In genomic region chr2:127022817-127023216, GRCh38 we compare ENCODE assay signal across 27 cellular contexts.
"Had no signal": no experiment of that assay in that cellular context is flagged by ENCODE, and none has a peak within 500 bp of the region (broad histone marks: within the 10 kb centered on the region; RNA-seq: fewer than 3 reads in every experiment).

No MANE protein-coding gene starts in this region.

- ATAC-seq: heart right ventricle; left colon; left ventricle myocardium superior; lower lobe of right lung; natural killer cell; sciatic nerve; stimulated activated effector memory CD8-positive, alpha-beta T cell treated with anti-CD3 and anti-CD28 coated beads, Interleukin-12 subunit alpha, Interleukin-12 subunit beta, amount 100 ng/mL, for 72 hours had no signal

- H3K79me2 ChIP-seq: parathyroid adenoma had no signal

- H2AFZ ChIP-seq: parathyroid adenoma had no signal

- H3K4me3 Mint-ChIP-seq: dendritic cell treated with granulocyte-macrophage colony-stimulating factor and Interleukin-4, amounts not matched to agents 40 ng/mL and 50 ng/mL, for 4 days; natural killer cell; stimulated activated effector memory CD8-positive, alpha-beta T cell treated with anti-CD3 and anti-CD28 coated beads, Interleukin-12 subunit alpha, Interleukin-12 subunit beta, amount 100 ng/mL, for 72 hours had no signal

- H3K9me3 Mint-ChIP-seq: natural killer cell had no signal

- H3K9me3 ChIP-seq: lower lobe of right lung, neutrophil, stomach, thyroid gland, vagina had no signal

- DNase-seq: effector memory CD4-positive, alpha-beta T cell; esophagus squamous epithelium; foreskin melanocyte; glutamatergic neuron; heart right ventricle; hippocampal formation; left colon; left ventricle myocardium superior; lower lobe of right lung; natural killer cell; stimulated activated CD4-positive, alpha-beta T cell treated with anti-CD3 and anti-CD28 coated beads, Interleukin-12 subunit alpha, Interleukin-12 subunit beta, amount 100 ng/mL, for 4 hours; stimulated activated CD4-positive, alpha-beta T cell treated with anti-CD3 and anti-CD28 coated beads, Interleukin-1b, Interleukin-23, amount 100 ng/mL, for 48 hours; stimulated activated CD4-positive, alpha-beta T cell treated with anti-CD3 and anti-CD28 coated beads, Interleukin-4, amount 100 ng/mL, for 1 hour; stimulated activated naive CD4-positive, alpha-beta T cell treated with Interleukin-2 at 50 U/mL for 16 hours; stomach; thyroid gland had no signal

- H3K4me3 ChIP-seq: esophagus squamous epithelium, heart right ventricle, lower lobe of right lung, smooth muscle cell, stomach, thyroid gland, vagina had no signal

- H3K4me2 ChIP-seq: smooth muscle cell had no signal

- H3K27ac ChIP-seq: esophagus squamous epithelium, heart right ventricle, lower lobe of right lung, neutrophil, parathyroid adenoma, stomach, thyroid gland, vagina had no signal

- H3K36me3 ChIP-seq: esophagus squamous epithelium, heart right ventricle, lower lobe of right lung, neutrophil, stomach, thyroid gland, vagina had no signal

- FAIRE-seq: colon, endothelial cell of umbilical vein, islet of Langerhans had no signal

- H3K27me3 ChIP-seq: vagina had no signal

- H3K27me3 Mint-ChIP-seq: progenitor cell of endocrine pancreas had no signal

- H3K27ac Mint-ChIP-seq: dendritic cell treated with granulocyte-macrophage colony-stimulating factor and Interleukin-4, amounts not matched to agents 40 ng/mL and 50 ng/mL, for 4 days; natural killer cell; progenitor cell of endocrine pancreas; stimulated activated effector memory CD8-positive, alpha-beta T cell treated with anti-CD3 and anti-CD28 coated beads, Interleukin-12 subunit alpha, Interleukin-12 subunit beta, amount 100 ng/mL, for 72 hours had no signal

- H3K9ac ChIP-seq: parathyroid adenoma had no signal

- H3K36me3 Mint-ChIP-seq: natural killer cell; stimulated activated effector memory CD8-positive, alpha-beta T cell treated with anti-CD3 and anti-CD28 coated beads, Interleukin-12 subunit alpha, Interleukin-12 subunit beta, amount 100 ng/mL, for 72 hours had no signal
